12 cellular contexts compared by ENCODE assay signal in genomic region chr7:2761801-2762497, GRCh38.
A peak's percentile ranks its signal among the peaks of the same experiment; 100 is the strongest.
DNase-seq lines count a peak whose midpoint lies in the region; ATAC-seq and TF ChIP-seq lines count a peak whose summit lies in the region.
"Had no signal": no experiment of that assay in that cellular context is flagged by ENCODE, and none has a peak within 500 bp of the region (broad histone marks: within the 10 kb centered on the region; RNA-seq: fewer than 3 reads in every experiment).

No MANE protein-coding gene starts in this region.

- TF ChIP-seq CTCF in CD14-positive monocyte (IDR thresholded peaks at IDR 0.05) (no peak), left lung (IDR thresholded peaks at IDR 0.05) (no peak), mucosa of descending colon (IDR thresholded peaks at IDR 0.05) (no peak)

- H3K27me3 ChIP-seq in adipocyte (replicated peaks; ENCODE audit: control insufficient read depth, insufficient read depth, low read length): no peaks in the 10 kb centered on the region
- no peaks in the 10 kb centered on the region for H3K27me3 ChIP-seq in left lung
- H3K27me3 ChIP-seq in skeletal muscle satellite cell (ENCODE audit: control insufficient read depth, insufficient read depth, low read length): no peaks in the 10 kb centered on the region
- H3K27me3 ChIP-seq: foreskin keratinocyte had no signal

- H3K4me3 Mint-ChIP-seq in CD14-positive monocyte (peak overlapping the region in 1 of 2 donors; percentile 55), immature natural killer cell (no peak overlapping the region)
- H3K4me3 Mint-ChIP-seq: activated CD8-positive, alpha-beta T cell treated with anti-CD3 and anti-CD28 coated beads for 36 hours had no signal

- H3K36me3 Mint-ChIP-seq in CD14-positive monocyte (peaks cover 36 to 44% of the 10 kb centered on the region in 2 donors), immature natural killer cell (peaks cover 0 to 12% (median 0%) of the 10 kb centered on the region in 3 donors)

- H3K9me3 Mint-ChIP-seq in CD14-positive monocyte (peaks cover 0 to 4% (median 1%) of the 10 kb centered on the region in 7 donors), immature natural killer cell (no peaks in the 10 kb centered on the region)

- H3K36me3 ChIP-seq in adipocyte (ENCODE audit: control insufficient read depth, insufficient read depth, low read length, severe bottlenecking): no peaks in the 10 kb centered on the region
- no peaks in the 10 kb centered on the region for H3K36me3 ChIP-seq in left lung
- no peaks in the 10 kb centered on the region for H3K36me3 ChIP-seq in skeletal muscle satellite cell (ENCODE audit: insufficient read depth, low read length)
- H3K36me3 ChIP-seq in mucosa of descending colon (ENCODE audit: low read depth): no peaks in the 10 kb centered on the region

- H3K4me3 ChIP-seq in adipocyte (ENCODE audit: low read length): peak overlapping the region; percentile 64
- H3K4me3 ChIP-seq in left lung: no peak overlapping the region
- no peak overlapping the region for H3K4me3 ChIP-seq in skeletal muscle satellite cell (ENCODE audit: low read length)
- H3K4me3 ChIP-seq in mucosa of descending colon: no peak overlapping the region

- intact Hi-C loops in CD14-positive monocyte (cut with micrococcal nuclease) (loop anchor here in 1 of 2 donors (1.0 kb wide), 1 partner anchor 12 kb away; no protein-coding TSS in a partner anchor), left lung (cut with DNase I) (no loop called here), mucosa of descending colon (cut with DNase I, micrococcal nuclease) (no loop called here)

- DNase-seq in CD14-positive monocyte (ENCODE audit: low spot score) (no peak), adipocyte (ENCODE audit: low read depth) (no peak), left lung (no peak), immature natural killer cell (no peak), mucosa of descending colon (no peak)
- DNase-seq: activated CD8-positive, alpha-beta T cell treated with anti-CD3 and anti-CD28 coated beads for 36 hours; activated naive CD4-positive, alpha-beta T cell treated with anti-CD3 and anti-CD28 coated beads, Interleukin-2, amount 50 U/mL, for 16 hours; NCI-H2171 treated with DMSO at 0.1 percent for 48 hours had no signal

- H3K27ac ChIP-seq in left lung: peak overlapping the region; percentile 79 to 92

- H3K4me1 ChIP-seq in adipocyte (ENCODE audit: control insufficient read depth, insufficient read depth, low read length) (peaks cover 66% of the 10 kb centered on the region), left lung (peaks cover 28 to 62% of the 10 kb centered on the region in 2 donors), skeletal muscle satellite cell (ENCODE audit: control insufficient read depth, insufficient read depth, low read length) (peaks cover 67% of the 10 kb centered on the region), mucosa of descending colon (ENCODE audit: low read depth) (peaks cover 12% of the 10 kb centered on the region)

- no peaks in the 10 kb centered on the region for H3K27me3 Mint-ChIP-seq in CD14-positive monocyte (ENCODE audit: low read depth in 3 of 3)
- peaks cover 0 to 3% (median 0%) of the 10 kb centered on the region in 3 donors for H3K27me3 Mint-ChIP-seq in immature natural killer cell (ENCODE audit: low read depth in 3 of 3)
- H3K27me3 Mint-ChIP-seq: activated CD8-positive, alpha-beta T cell treated with anti-CD3 and anti-CD28 coated beads for 36 hours had no signal

- peak overlapping the region; percentile 87 for H3K9ac ChIP-seq in adipocyte (ENCODE audit: low read length)
- peak overlapping the region; percentile 43 for H3K9ac ChIP-seq in skeletal muscle satellite cell (ENCODE audit: low read depth, low read length)

- peaks cover 61% of the 10 kb centered on the region for H3K4me1 Mint-ChIP-seq in CD14-positive monocyte
- peaks cover 26 to 35% of the 10 kb centered on the region in 2 donors for H3K4me1 Mint-ChIP-seq in immature natural killer cell

- H3K4me2 ChIP-seq in skeletal muscle satellite cell (ENCODE audit: low read length): peak overlapping the region; percentile 71

- peak overlapping the region; percentile 46 to 99 (median 92) for H3K27ac Mint-ChIP-seq in CD14-positive monocyte
- H3K27ac Mint-ChIP-seq in immature natural killer cell: peak overlapping the region in 1 of 6 donors; percentile 34
- H3K27ac Mint-ChIP-seq: activated CD8-positive, alpha-beta T cell treated with anti-CD3 and anti-CD28 coated beads for 36 hours had no signal

- no peaks in the 10 kb centered on the region for H3K9me3 ChIP-seq in adipocyte (ENCODE audit: control insufficient read depth, low read length)
- no peaks in the 10 kb centered on the region for H3K9me3 ChIP-seq in left lung
- no peaks in the 10 kb centered on the region for H3K9me3 ChIP-seq in skeletal muscle satellite cell (replicated peaks; ENCODE audit: low read length)
- no peaks in the 10 kb centered on the region for H3K9me3 ChIP-seq in mucosa of descending colon

- ATAC-seq in left lung (no peak), GM19023 (IDR thresholded peaks at IDR 0.05; ENCODE audit: unreplicated experiment) (no peak), mucosa of descending colon (no peak), GM19397 (IDR thresholded peaks at IDR 0.05; ENCODE audit: unreplicated experiment) (no peak)
- ATAC-seq: activated CD8-positive, alpha-beta T cell treated with anti-CD3 and anti-CD28 coated beads for 36 hours had no signal
